12 cellular contexts compared by ENCODE assay signal in the genomic region with DNA sequence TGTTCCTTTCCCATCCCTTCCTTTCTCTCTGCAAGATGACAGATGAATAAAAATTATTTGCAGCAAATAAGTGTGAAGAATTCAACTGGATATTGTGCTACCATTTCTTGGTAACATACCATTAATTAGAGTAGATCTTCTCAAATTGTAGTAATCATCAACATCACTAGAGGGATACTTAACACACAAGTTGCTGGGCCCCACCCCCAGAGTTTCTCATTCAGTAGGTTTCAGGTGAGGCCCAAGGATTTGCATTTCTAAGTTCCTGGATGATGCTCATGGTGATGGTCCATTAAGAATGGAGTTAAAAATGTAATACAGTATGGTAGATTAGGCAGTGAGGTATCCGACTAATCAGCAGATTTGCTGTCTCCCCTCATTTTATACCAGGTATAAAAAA.
DNase-seq lines count a peak whose midpoint lies in the region; ATAC-seq lines count a peak whose summit lies in the region.
"Had no signal": no experiment of that assay in that cellular context is flagged by ENCODE, and none has a peak within 500 bp of the region (broad histone marks: within the 10 kb centered on the region; RNA-seq: fewer than 3 reads in every experiment).

No MANE protein-coding gene starts in this region.

- DNase-seq in iPS-NIHi11 (ENCODE audit: low spot score) (peak; percentile 6), putamen (ENCODE audit: low spot score) (no peak), NCI-H1092 (lab: John Stamatoyannopoulos, UW) (no peak)
- no peak for DNase-seq in stimulated activated CD4-positive, alpha-beta T cell treated with anti-CD3 and anti-CD28 coated beads, Interleukin-1b, Interleukin-23, amount 100 ng/mL, for 48 hours
- DNase-seq: effector CD4-positive, alpha-beta T cell; gastrocnemius medialis; IMR-90; left ventricle myocardium inferior; stimulated activated CD4-positive, alpha-beta T cell treated with anti-CD3 and anti-CD28 coated beads, Interleukin-12 subunit alpha, Interleukin-12 subunit beta, amount 100 ng/mL, for 4 hours had no signal

- ATAC-seq in GM19035 (IDR thresholded peaks at IDR 0.05; ENCODE audit: unreplicated experiment) (peak; percentile 73), HG02610 (IDR thresholded peaks at IDR 0.05; ENCODE audit: unreplicated experiment) (peak; percentile 86), HG03521 (IDR thresholded peaks at IDR 0.05; ENCODE audit: unreplicated experiment) (peak; percentile 76)
- ATAC-seq: gastrocnemius medialis had no signal
